Comparison of ENCODE assay signal across 19 cellular contexts in the genomic region with DNA sequence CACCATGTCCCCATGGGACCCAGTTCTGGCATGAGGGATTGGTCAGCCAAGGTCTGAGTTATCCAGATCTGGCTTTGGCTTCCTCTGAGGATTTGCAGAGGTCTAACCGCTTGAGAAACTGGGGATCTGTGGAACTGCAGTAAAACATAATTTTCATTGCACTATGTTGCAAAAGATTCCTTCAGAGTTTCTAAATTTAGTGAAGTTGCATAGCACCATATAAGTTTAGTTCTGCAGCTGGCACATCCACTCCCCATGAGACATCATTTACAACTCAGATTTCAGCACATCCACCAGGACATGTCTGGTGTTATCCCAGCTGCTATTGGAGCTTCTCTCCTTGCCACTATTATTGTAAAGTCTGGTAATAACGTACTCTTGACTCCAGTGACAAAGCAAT.
DNase-seq lines count a peak whose midpoint lies in the region; TF ChIP-seq lines count a peak whose summit lies in the region.
"Had no signal": no experiment of that assay in that cellular context is flagged by ENCODE, and none has a peak within 500 bp of the region (broad histone marks: within the 10 kb centered on the region; RNA-seq: fewer than 3 reads in every experiment).

No MANE protein-coding gene starts in this region.

- DNase-seq in amniotic epithelial cell (ENCODE audit: low read depth): peak; percentile 2
- peak; percentile 44 for DNase-seq in fibroblast of peridontal ligament (ENCODE audit: extremely low read depth)
- DNase-seq in myocyte (ENCODE audit: low read depth): peak; percentile 28
- DNase-seq in superior temporal gyrus (ENCODE audit: extremely low spot score): peak; percentile 55
- no peak for DNase-seq in mesenteric fat pad (ENCODE audit: low spot score)
- no peak for DNase-seq in head of caudate nucleus
- no peak for DNase-seq in GM10248 (ENCODE audit: extremely low spot score)
- DNase-seq: CD4-positive, CD25-positive, alpha-beta regulatory T cell; HFFc6; Kasumi-1; MV-4-11; NCI-H1105; NCI-H1436 treated with DMSO at 0.1 percent for 48 hours; NCI-H187 treated with DMSO at 0.1 percent for 48 hours; NCI-H446; NCI-H524 treated with DMSO at 0.1 percent for 48 hours; NCI-H774; NK-92 treated with Interleukin-12 subunit alpha and Interleukin-12 subunit beta, amount 100 ng/mL, for 24 hours; PC-9 had no signal

- TF ChIP-seq CTCF in GM10248 (IDR thresholded peaks at IDR 0.05; ENCODE audit: control extremely low read depth, extremely low read depth, low read depth, missing control alignments): no peak

- intact Hi-C loops in head of caudate nucleus (cut with DNase I): no loop called here

- CTCF ChIA-PET in GM10248 (lab: Yijun Ruan, JAX): no interaction called here

- POLR2A ChIA-PET in GM10248 (lab: Yijun Ruan, JAX): no interaction called here

Comparison
In these comparisons a context has a peak if more than half of its experiments do, and no peak if none do; other contexts are left out.
1. DNase-seq: peak in amniotic epithelial cell (single experiment), fibroblast of peridontal ligament (single experiment), myocyte (single experiment) and superior temporal gyrus (single experiment); none in mesenteric fat pad (single experiment), head of caudate nucleus (0 of 42) and GM10248 (single experiment).